Comparison of ENCODE assay signal across 9 cellular contexts in genomic region chrX:151151668-151152267, GRCh38. TPM values are rescaled to one million over a fixed set of nuclear protein-coding genes. Genes with fewer than 3 reads are reported as not detected.
DNase-seq lines count a peak whose midpoint lies in the region; ATAC-seq, FAIRE-seq and TF ChIP-seq lines count a peak whose summit lies in the region.
"Had no signal": no experiment of that assay in that cellular context is flagged by ENCODE, and none has a peak within 500 bp of the region (broad histone marks: within the 10 kb centered on the region; RNA-seq: fewer than 3 reads in every experiment).

No MANE protein-coding gene starts in this region.

- peaks cover 0 to 4% (median 0%) of the 10 kb centered on the region in 3 donors for H3K27me3 ChIP-seq in sigmoid colon

- H3K4me1 Mint-ChIP-seq in activated T-cell treated with anti-CD3 and anti-CD28 coated beads, Interleukin-2, amount 50 U/mL, for 24 hours (ENCODE audit: low read depth), result no peaks in the 10 kb centered on the region
- H3K4me1 Mint-ChIP-seq: IgD-negative memory B cell had no signal

- peak; percentile 85 for TF ChIP-seq CTCF in GM12873 (IDR thresholded peaks at IDR 0.05; ENCODE audit: insufficient read depth, low read depth, low read length, missing control alignments)
- TF ChIP-seq CTCF in sigmoid colon (IDR thresholded peaks at IDR 0.05), result peak; percentile 21 to 65 (median 49)

- no peak overlapping the region for H3K27ac Mint-ChIP-seq in activated T-cell treated with anti-CD3 and anti-CD28 coated beads, Interleukin-2, amount 50 U/mL, for 24 hours
- H3K27ac Mint-ChIP-seq: IgD-negative memory B cell had no signal

- intact Hi-C loops in sigmoid colon (cut with DNase I), result loop anchor here (1.0 to 10.0 kb wide), 2 partner anchors 203 to 529 kb away; no protein-coding TSS in a partner anchor

- H3K9me3 ChIP-seq in sigmoid colon, result no peaks in the 10 kb centered on the region

- FAIRE-seq in frontal cortex (lab: Jason Lieb, UNC), result no peak

- WGBS in sigmoid colon, 2 donors, result 31 to 40% methylated on average over 8 of the region's 8 CpGs

- peak; percentile 21 to 48 for DNase-seq in AML-193 (lab: John Stamatoyannopoulos, UW)
- peak; percentile 53 for DNase-seq in NCI-H748 (lab: John Stamatoyannopoulos, UW; ENCODE audit: unreplicated experiment)
- peak; percentile 45 for DNase-seq in activated T-cell treated with anti-CD3 and anti-CD28 coated beads, Interleukin-2, amount 50 U/mL, for 24 hours
- peak; percentile 16 for DNase-seq in glomerular endothelial cell (ENCODE audit: extremely low read depth, low read depth, low spot score)
- DNase-seq in sigmoid colon, result no peak
- DNase-seq in frontal cortex (ENCODE audit: low spot score in 2 of 2), result no peak

- no peaks in the 10 kb centered on the region for H3K9me3 Mint-ChIP-seq in activated T-cell treated with anti-CD3 and anti-CD28 coated beads, Interleukin-2, amount 50 U/mL, for 24 hours
- H3K9me3 Mint-ChIP-seq: IgD-negative memory B cell had no signal

- no peak for TF ChIP-seq POLR2A in sigmoid colon (IDR thresholded peaks at IDR 0.05)

- no peaks in the 10 kb centered on the region for H3K4me1 ChIP-seq in sigmoid colon

- H3K4me3 ChIP-seq in sigmoid colon, result no peak overlapping the region

- no peak for TF ChIP-seq EP300 in sigmoid colon (IDR thresholded peaks at IDR 0.05)

- peak; percentile 50 for ATAC-seq in HG03108 (IDR thresholded peaks at IDR 0.05; ENCODE audit: unreplicated experiment)

- no peaks in the 10 kb centered on the region for H3K36me3 ChIP-seq in sigmoid colon

- no peaks in the 10 kb centered on the region for H3K36me3 Mint-ChIP-seq in activated T-cell treated with anti-CD3 and anti-CD28 coated beads, Interleukin-2, amount 50 U/mL, for 24 hours (ENCODE audit: low read depth)
- H3K36me3 Mint-ChIP-seq: IgD-negative memory B cell had no signal

- no peak overlapping the region for H3K27ac ChIP-seq in sigmoid colon

- peaks cover 66% of the 10 kb centered on the region for H3K27me3 Mint-ChIP-seq in activated T-cell treated with anti-CD3 and anti-CD28 coated beads, Interleukin-2, amount 50 U/mL, for 24 hours

- no peak overlapping the region for H3K4me3 Mint-ChIP-seq in activated T-cell treated with anti-CD3 and anti-CD28 coated beads, Interleukin-2, amount 50 U/mL, for 24 hours
- H3K4me3 Mint-ChIP-seq: IgD-negative memory B cell had no signal

RNA-seq across cellular contexts. Expression of gene GPR50, which starts 24.6 kb away (rescaled TPM):
- total RNA-seq in glomerular endothelial cell (not detected in 2 replicates), sigmoid colon (not detected), frontal cortex (not detected)
- not detected for polyA plus RNA-seq in sigmoid colon
- polyA plus RNA-seq: IgD-negative memory B cell had no signal

Comparison
In these comparisons a context has a peak if more than half of its experiments do, and no peak if none do; other contexts are left out.
1. DNase-seq: peak in AML-193 (2 of 2), NCI-H748 (single experiment), activated T-cell treated with anti-CD3 and anti-CD28 coated beads, Interleukin-2, amount 50 U/mL, for 24 hours (single experiment) and glomerular endothelial cell (single experiment); none in sigmoid colon (single experiment) and frontal cortex (0 of 2).